In genomic region chr15:62060896-62061280, GRCh38 we compare ENCODE assay signal across 8 cellular contexts. TPM values are rescaled to one million over a fixed set of nuclear protein-coding genes. Genes with fewer than 3 reads are reported as not detected.
DNase-seq lines count a peak whose midpoint lies in the region; ATAC-seq lines count a peak whose summit lies in the region.

No MANE protein-coding gene starts in this region.

- H3K27ac Mint-ChIP-seq in IgD-negative memory B cell, result peak overlapping the region; percentile 88 to 99 (median 96)

- peaks cover 2% of the 10 kb centered on the region for H3K36me3 Mint-ChIP-seq in IgD-negative memory B cell

- H3K27ac ChIP-seq in BLaER1 treated with 17β-estradiol and CSF1 and Interleukin-3, amounts not matched to agents 10 nM and 100 nM, result peak overlapping the region; percentile 29 to 99 (median 95); a peak in 20 of 22 replicates
- H3K27ac ChIP-seq in cingulate gyrus (ENCODE audit: low read depth, low read length), result peak overlapping the region; percentile 51
- peak overlapping the region; percentile 93 for H3K27ac ChIP-seq in muscle layer of colon (ENCODE audit: low read depth, low read length)

- H3K4me1 Mint-ChIP-seq in IgD-negative memory B cell, result peaks cover 10 to 22% (median 21%) of the 10 kb centered on the region in 3 donors

- peaks cover 19 to 40% (median 28%) of the 10 kb centered on the region in 10 experiments for H3K4me1 ChIP-seq in BLaER1 treated with 17β-estradiol and CSF1 and Interleukin-3, amounts not matched to agents 10 nM and 100 nM
- H3K4me1 ChIP-seq in muscle layer of colon (ENCODE audit: insufficient read depth, low read length), result peaks cover 7% of the 10 kb centered on the region

- no peak for ATAC-seq in HG03135 (IDR thresholded peaks at IDR 0.05; ENCODE audit: unreplicated experiment)

- H3K9me3 Mint-ChIP-seq in IgD-negative memory B cell, result no peaks in the 10 kb centered on the region

- peaks cover 0 to 12% (median 3%) of the 10 kb centered on the region in 11 experiments; a peak in 9 of 22 replicates for H3K36me3 ChIP-seq in BLaER1 treated with 17β-estradiol and CSF1 and Interleukin-3, amounts not matched to agents 10 nM and 100 nM
- H3K36me3 ChIP-seq in muscle layer of colon (ENCODE audit: insufficient read depth, low read length), result no peaks in the 10 kb centered on the region

- DNase-seq in NCI-H774 (lab: John Stamatoyannopoulos, UW) (no peak), NAMALWA (ENCODE audit: low spot score) (no peak), hippocampal formation (lab: John Stamatoyannopoulos, UW) (no peak)

- H3K9ac ChIP-seq in BLaER1 treated with 17β-estradiol and CSF1 and Interleukin-3, amounts not matched to agents 10 nM and 100 nM, result peak overlapping the region; percentile 87 to 99 (median 96)
- H3K9ac ChIP-seq in muscle layer of colon (ENCODE audit: low read length), result peak overlapping the region; percentile 72

- peak overlapping the region; percentile 91 to 99 (median 94) for H3K4me3 ChIP-seq in BLaER1 treated with 17β-estradiol and CSF1 and Interleukin-3, amounts not matched to agents 10 nM and 100 nM
- H3K4me3 ChIP-seq in muscle layer of colon (ENCODE audit: low read depth in 1 of 2, low read length in 2 of 2), result peak overlapping the region; percentile 83 to 93

- peaks cover 7 to 35% (median 17%) of the 10 kb centered on the region in 11 experiments; a peak in 16 of 22 replicates for H4K20me1 ChIP-seq in BLaER1 treated with 17β-estradiol and CSF1 and Interleukin-3, amounts not matched to agents 10 nM and 100 nM

- H3K4me2 ChIP-seq in BLaER1 treated with 17β-estradiol and CSF1 and Interleukin-3, amounts not matched to agents 10 nM and 100 nM, result peak overlapping the region; percentile 77 to 100 (median 95)

- no peaks in the 10 kb centered on the region for H3K9me3 ChIP-seq in BLaER1 treated with 17β-estradiol and CSF1 and Interleukin-3, amounts not matched to agents 10 nM and 100 nM (replicated peaks in 1 of 11)
- H3K9me3 ChIP-seq in muscle layer of colon (ENCODE audit: low read length), result no peaks in the 10 kb centered on the region

- peak overlapping the region; percentile 94 to 99 (median 98) for H3K4me3 Mint-ChIP-seq in IgD-negative memory B cell

- no peaks in the 10 kb centered on the region for H3K27me3 Mint-ChIP-seq in IgD-negative memory B cell

- peaks cover 15 to 50% (median 44%) of the 10 kb centered on the region in 11 experiments for H3K27me3 ChIP-seq in BLaER1 treated with 17β-estradiol and CSF1 and Interleukin-3, amounts not matched to agents 10 nM and 100 nM
- peaks cover 0 to under 1% of the 10 kb centered on the region in 2 donors for H3K27me3 ChIP-seq in muscle layer of colon (ENCODE audit: control insufficient read depth in 1 of 2, insufficient read depth in 2 of 2, low read length in 2 of 2)

RNA-seq across cellular contexts. Expression of gene VPS13C, which starts 0.6 kb away (rescaled TPM):
- polyA plus RNA-seq in IgD-negative memory B cell, result 17.2 TPM

RNA-seq across cellular contexts. Expression of gene C2CD4A, which starts 5.9 kb away (rescaled TPM):
- polyA plus RNA-seq in IgD-negative memory B cell, result not detected
